In the genomic region with DNA sequence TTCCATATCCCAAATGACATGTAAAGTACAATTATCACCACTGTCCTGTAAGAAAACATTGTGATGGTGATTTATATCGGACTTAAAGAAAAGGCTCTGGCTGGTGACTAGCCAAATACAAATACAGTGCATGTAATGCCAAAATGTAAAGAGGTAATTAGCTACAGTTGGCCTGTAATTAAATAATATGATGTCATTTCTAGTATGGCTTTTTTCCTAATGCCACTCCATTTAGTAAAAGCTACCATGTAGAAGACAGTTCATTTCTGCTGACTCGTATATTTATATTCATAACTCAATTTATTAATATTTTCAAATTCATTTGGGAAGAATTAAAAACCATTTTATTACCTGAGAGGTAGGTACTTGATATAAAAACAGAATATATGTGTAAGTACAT, we compare ENCODE assay signal across 28 cellular contexts.
"Had no signal": no experiment of that assay in that cellular context is flagged by ENCODE, and none has a peak within 500 bp of the region (broad histone marks: within the 10 kb centered on the region; RNA-seq: fewer than 3 reads in every experiment).

No MANE protein-coding gene starts in this region.

- H3K9me3 ChIP-seq: left lung, lower lobe of right lung, pancreas, psoas muscle, stomach, tibial artery had no signal

- H3K27ac ChIP-seq: epithelial cell of prostate, left lung, lower lobe of right lung, pancreas, psoas muscle, stomach, tibial artery, VCaP had no signal

- H3K4me3 ChIP-seq: left lung, lower lobe of right lung, pancreas, psoas muscle, smooth muscle cell, stomach, tibial artery had no signal

- H3K27me3 ChIP-seq: left lung, pancreas, stomach, tibial artery had no signal

- DNase-seq: activated CD4-positive, alpha-beta T cell treated with anti-CD3 and anti-CD28 coated beads for 4 hours; activated CD4-positive, alpha-beta T cell treated with anti-CD3 and anti-CD28 coated beads, Interleukin-2, amount 50 U/mL, for 48 hours; activated CD8-positive, alpha-beta memory T cell treated with anti-CD3 and anti-CD28 coated beads for 24 hours; activated effector memory CD4-positive, alpha-beta T cell treated with Interleukin-2 at 50 U/mL for 16 hours; activated naive CD4-positive, alpha-beta T cell treated with Interleukin-2 at 50 U/mL for 16 hours; anterior cingulate cortex; dermis blood vessel endothelial cell; effector CD8-positive, alpha-beta T cell; left lung; lower lobe of right lung; mesenchymal stem cell; naive thymus-derived CD8-positive, alpha-beta T cell; nucleus accumbens; pancreas; psoas muscle; stimulated activated CD4-positive, alpha-beta T cell treated with anti-CD3 and anti-CD28 coated beads, Interleukin-15, amount 100 ng/mL, for 24 hours; stimulated activated CD4-positive, alpha-beta T cell treated with anti-CD3 and anti-CD28 coated beads, Interleukin-2, amount 100 ng/mL, for 24 hours; stimulated activated naive B cell treated with anti-CD40 and anti-IgM and Interleukin-4, amounts not matched to agents 10 μg/mL and 1 μg/mL and 100 μg/mL, for 72 hours; stomach; tibial artery had no signal

- FAIRE-seq: bronchial epithelial cell, endometrium, frontal cortex, islet of Langerhans, pancreas, TTC549 had no signal

- ATAC-seq: left lung; lower lobe of right lung; naive thymus-derived CD8-positive, alpha-beta T cell; pancreas; psoas muscle; stimulated activated naive B cell treated with anti-CD40 and anti-IgM and Interleukin-4, amounts not matched to agents 10 μg/mL and 1 μg/mL and 100 μg/mL, for 72 hours had no signal

- H3K4me1 ChIP-seq: left lung, lower lobe of right lung, pancreas, psoas muscle, stomach, tibial artery had no signal

- H3K4me2 ChIP-seq: smooth muscle cell had no signal

- H3K36me3 ChIP-seq: left lung, lower lobe of right lung, pancreas, stomach had no signal
